1 cellular context compared by ENCODE assay signal in genomic region chr9:135916998-135917397, GRCh38.
A peak's percentile ranks its signal among the peaks of the same experiment; 100 is the strongest.
TF ChIP-seq lines count a peak whose summit lies in the region.

No MANE protein-coding gene starts in this region.

TF ChIP-seq in K562, 482 proteins besides CTCF, POLR2A, EP300 and RAD21:
- TF ChIP-seq TRIM25 (IDR thresholded peaks at IDR 0.05; ENCODE audit: borderline replicate concordance) (no peak), POLR2G (IDR thresholded peaks at IDR 0.05; ENCODE audit: low read depth, low read length) (0 out of 2 replicates have a peak, but pooled peaks have one; percentile 8)
TF ChIP-seq in K562: peak in this region for 1.
